In the genomic region with DNA sequence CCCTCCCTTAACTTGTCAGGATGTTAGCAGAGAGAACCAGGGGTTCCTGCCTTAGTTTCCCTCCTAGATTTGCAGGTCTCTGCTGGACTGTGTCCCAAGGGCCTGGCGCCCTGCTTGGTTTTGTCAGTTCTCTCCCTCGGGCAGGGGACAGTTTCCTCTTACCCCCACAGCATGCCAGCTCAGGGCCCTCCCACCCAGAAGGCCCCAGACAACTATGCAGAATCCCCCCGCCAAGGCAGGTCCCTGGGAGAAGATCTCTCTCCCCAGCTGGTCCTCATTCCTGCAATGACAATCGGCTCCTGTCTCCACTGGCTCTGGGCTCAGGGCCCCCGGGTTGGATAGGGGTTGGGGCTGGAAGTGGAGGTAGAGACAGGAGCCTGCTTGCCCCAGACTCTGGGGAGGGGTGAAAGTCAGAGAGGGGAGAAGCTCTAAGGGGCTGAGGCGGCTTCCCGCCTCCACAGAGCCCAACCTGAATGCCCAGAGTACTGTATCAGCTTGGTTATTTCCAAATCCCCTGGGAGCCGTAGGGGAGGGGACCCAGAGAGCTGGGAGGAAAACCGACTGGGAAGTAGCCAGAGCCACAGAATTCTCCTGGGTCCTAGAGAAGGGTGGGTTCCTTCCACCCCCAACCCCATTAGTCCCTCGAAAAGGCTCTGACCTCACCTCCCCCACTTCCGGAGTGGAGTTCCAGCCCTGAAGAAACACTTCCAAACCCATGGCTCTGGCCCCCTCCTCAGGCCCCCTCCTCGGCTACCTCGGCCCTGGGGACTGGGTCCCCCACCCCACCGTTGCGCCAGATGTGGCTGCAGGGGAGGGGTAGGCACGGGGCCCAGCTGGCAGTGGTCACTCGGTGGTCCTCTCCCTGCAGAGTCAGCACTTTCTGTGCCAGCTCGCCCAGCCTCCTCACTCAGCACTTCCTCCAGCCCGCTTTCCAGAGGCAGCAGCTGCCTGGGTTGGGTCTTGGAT, we compare ENCODE assay signal across 1 cellular context.
A peak's percentile ranks its signal among the peaks of the same experiment; 100 is the strongest.
TF ChIP-seq lines count a peak whose summit lies in the region.

No MANE protein-coding gene starts in this region.

TF ChIP-seq in HEK293, 187 proteins besides CTCF, POLR2A, EP300 and RAD21 (continued from another document and continues in another):
- TF ChIP-seq, protein P1, sequence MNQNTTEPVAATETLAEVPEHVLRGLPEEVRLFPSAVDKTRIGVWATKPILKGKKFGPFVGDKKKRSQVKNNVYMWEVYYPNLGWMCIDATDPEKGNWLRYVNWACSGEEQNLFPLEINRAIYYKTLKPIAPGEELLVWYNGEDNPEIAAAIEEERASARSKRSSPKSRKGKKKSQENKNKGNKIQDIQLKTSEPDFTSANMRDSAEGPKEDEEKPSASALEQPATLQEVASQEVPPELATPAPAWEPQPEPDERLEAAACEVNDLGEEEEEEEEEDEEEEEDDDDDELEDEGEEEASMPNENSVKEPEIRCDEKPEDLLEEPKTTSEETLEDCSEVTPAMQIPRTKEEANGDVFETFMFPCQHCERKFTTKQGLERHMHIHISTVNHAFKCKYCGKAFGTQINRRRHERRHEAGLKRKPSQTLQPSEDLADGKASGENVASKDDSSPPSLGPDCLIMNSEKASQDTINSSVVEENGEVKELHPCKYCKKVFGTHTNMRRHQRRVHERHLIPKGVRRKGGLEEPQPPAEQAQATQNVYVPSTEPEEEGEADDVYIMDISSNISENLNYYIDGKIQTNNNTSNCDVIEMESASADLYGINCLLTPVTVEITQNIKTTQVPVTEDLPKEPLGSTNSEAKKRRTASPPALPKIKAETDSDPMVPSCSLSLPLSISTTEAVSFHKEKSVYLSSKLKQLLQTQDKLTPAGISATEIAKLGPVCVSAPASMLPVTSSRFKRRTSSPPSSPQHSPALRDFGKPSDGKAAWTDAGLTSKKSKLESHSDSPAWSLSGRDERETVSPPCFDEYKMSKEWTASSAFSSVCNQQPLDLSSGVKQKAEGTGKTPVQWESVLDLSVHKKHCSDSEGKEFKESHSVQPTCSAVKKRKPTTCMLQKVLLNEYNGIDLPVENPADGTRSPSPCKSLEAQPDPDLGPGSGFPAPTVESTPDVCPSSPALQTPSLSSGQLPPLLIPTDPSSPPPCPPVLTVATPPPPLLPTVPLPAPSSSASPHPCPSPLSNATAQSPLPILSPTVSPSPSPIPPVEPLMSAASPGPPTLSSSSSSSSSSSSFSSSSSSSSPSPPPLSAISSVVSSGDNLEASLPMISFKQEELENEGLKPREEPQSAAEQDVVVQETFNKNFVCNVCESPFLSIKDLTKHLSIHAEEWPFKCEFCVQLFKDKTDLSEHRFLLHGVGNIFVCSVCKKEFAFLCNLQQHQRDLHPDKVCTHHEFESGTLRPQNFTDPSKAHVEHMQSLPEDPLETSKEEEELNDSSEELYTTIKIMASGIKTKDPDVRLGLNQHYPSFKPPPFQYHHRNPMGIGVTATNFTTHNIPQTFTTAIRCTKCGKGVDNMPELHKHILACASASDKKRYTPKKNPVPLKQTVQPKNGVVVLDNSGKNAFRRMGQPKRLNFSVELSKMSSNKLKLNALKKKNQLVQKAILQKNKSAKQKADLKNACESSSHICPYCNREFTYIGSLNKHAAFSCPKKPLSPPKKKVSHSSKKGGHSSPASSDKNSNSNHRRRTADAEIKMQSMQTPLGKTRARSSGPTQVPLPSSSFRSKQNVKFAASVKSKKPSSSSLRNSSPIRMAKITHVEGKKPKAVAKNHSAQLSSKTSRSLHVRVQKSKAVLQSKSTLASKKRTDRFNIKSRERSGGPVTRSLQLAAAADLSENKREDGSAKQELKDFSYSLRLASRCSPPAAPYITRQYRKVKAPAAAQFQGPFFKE (tag by site-specific recombination; IDR thresholded peaks at IDR 0.05; ENCODE audit: borderline replicate concordance) = no peak
- no peak for TF ChIP-seq SCRT2 (tag by site-specific recombination; IDR thresholded peaks at IDR 0.05)
- no peak for TF ChIP-seq ZNF707 (tag by site-specific recombination; IDR thresholded peaks at IDR 0.05)
- no peak for TF ChIP-seq ZNF555 (tag by site-specific recombination; conservative IDR thresholded peaks at IDR 0.05)
- TF ChIP-seq ZBTB7A (tag by site-specific recombination; IDR thresholded peaks at IDR 0.05; ENCODE audit: low read depth) = peak; percentile 46; the same call in 1 of the 2 replicates
- no peak; the same call in 1 of the 2 replicates for TF ChIP-seq ZNF2 (tag by site-specific recombination; IDR thresholded peaks at IDR 0.05)
- no peak for TF ChIP-seq ZNF366 (tag by site-specific recombination; conservative IDR thresholded peaks at IDR 0.05)
- TF ChIP-seq ZNF670 (tag by site-specific recombination; IDR thresholded peaks at IDR 0.05; ENCODE audit: low read depth) = no peak
- TF ChIP-seq ZNF202 (tag by site-specific recombination; IDR thresholded peaks at IDR 0.05; ENCODE audit: borderline replicate concordance) = no peak
- no peak for TF ChIP-seq HOXD13 (CRISPR knock-in tag; IDR thresholded peaks at IDR 0.05; ENCODE audit: borderline replicate concordance)
- TF ChIP-seq ZNF558 (tag by site-specific recombination; IDR thresholded peaks at IDR 0.05) = no peak
- TF ChIP-seq GLIS2 (tag by site-specific recombination; IDR thresholded peaks at IDR 0.05) = peak; percentile 61
- no peak for TF ChIP-seq BCL11A (tag by site-specific recombination; IDR thresholded peaks at IDR 0.05; ENCODE audit: low read depth)
- TF ChIP-seq ZNF146 (tag by site-specific recombination; IDR thresholded peaks at IDR 0.05) = no peak
- TF ChIP-seq, protein P2, sequence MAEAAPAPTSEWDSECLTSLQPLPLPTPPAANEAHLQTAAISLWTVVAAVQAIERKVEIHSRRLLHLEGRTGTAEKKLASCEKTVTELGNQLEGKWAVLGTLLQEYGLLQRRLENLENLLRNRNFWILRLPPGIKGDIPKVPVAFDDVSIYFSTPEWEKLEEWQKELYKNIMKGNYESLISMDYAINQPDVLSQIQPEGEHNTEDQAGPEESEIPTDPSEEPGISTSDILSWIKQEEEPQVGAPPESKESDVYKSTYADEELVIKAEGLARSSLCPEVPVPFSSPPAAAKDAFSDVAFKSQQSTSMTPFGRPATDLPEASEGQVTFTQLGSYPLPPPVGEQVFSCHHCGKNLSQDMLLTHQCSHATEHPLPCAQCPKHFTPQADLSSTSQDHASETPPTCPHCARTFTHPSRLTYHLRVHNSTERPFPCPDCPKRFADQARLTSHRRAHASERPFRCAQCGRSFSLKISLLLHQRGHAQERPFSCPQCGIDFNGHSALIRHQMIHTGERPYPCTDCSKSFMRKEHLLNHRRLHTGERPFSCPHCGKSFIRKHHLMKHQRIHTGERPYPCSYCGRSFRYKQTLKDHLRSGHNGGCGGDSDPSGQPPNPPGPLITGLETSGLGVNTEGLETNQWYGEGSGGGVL (tag by site-specific recombination; IDR thresholded peaks at IDR 0.05) = peak; percentile 77
- TF ChIP-seq ZNF324 (tag by site-specific recombination; IDR thresholded peaks at IDR 0.05) = peak; percentile 61; the same call in 1 of the 2 replicates
- TF ChIP-seq, protein P3, sequence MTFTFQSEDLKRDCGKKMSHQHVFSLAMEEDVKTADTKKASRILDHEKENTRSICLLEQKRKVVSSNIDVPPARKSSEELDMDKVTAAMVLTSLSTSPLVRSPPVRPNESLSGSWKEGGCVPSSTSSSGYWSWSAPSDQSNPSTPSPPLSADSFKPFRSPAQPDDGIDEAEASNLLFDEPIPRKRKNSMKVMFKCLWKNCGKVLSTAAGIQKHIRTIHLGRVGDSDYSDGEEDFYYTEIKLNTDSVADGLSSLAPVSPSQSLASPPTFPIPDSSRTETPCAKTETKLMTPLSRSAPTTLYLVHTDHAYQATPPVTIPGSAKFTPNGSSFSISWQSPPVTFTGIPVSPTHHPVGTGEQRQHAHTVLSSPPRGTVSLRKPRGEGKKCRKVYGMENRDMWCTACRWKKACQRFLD (tag by site-specific recombination; IDR thresholded peaks at IDR 0.05) = no peak
- TF ChIP-seq ZNF274 (IDR thresholded peaks at IDR 0.05; ENCODE audit: low read length) = no peak
- no peak for TF ChIP-seq ZNF274 (tag by site-specific recombination; IDR thresholded peaks at IDR 0.05; ENCODE audit: borderline replicate concordance)
- TF ChIP-seq, protein P4, sequence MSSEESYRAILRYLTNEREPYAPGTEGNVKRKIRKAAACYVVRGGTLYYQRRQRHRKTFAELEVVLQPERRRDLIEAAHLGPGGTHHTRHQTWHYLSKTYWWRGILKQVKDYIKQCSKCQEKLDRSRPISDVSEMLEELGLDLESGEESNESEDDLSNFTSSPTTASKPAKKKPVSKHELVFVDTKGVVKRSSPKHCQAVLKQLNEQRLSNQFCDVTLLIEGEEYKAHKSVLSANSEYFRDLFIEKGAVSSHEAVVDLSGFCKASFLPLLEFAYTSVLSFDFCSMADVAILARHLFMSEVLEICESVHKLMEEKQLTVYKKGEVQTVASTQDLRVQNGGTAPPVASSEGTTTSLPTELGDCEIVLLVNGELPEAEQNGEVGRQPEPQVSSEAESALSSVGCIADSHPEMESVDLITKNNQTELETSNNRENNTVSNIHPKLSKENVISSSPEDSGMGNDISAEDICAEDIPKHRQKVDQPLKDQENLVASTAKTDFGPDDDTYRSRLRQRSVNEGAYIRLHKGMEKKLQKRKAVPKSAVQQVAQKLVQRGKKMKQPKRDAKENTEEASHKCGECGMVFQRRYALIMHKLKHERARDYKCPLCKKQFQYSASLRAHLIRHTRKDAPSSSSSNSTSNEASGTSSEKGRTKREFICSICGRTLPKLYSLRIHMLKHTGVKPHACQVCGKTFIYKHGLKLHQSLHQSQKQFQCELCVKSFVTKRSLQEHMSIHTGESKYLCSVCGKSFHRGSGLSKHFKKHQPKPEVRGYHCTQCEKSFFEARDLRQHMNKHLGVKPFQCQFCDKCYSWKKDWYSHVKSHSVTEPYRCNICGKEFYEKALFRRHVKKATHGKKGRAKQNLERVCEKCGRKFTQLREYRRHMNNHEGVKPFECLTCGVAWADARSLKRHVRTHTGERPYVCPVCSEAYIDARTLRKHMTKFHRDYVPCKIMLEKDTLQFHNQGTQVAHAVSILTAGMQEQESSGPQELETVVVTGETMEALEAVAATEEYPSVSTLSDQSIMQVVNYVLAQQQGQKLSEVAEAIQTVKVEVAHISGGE (tag by site-specific recombination; conservative IDR thresholded peaks at IDR 0.05; ENCODE audit: low read depth) = no peak
- TF ChIP-seq, protein P5, sequence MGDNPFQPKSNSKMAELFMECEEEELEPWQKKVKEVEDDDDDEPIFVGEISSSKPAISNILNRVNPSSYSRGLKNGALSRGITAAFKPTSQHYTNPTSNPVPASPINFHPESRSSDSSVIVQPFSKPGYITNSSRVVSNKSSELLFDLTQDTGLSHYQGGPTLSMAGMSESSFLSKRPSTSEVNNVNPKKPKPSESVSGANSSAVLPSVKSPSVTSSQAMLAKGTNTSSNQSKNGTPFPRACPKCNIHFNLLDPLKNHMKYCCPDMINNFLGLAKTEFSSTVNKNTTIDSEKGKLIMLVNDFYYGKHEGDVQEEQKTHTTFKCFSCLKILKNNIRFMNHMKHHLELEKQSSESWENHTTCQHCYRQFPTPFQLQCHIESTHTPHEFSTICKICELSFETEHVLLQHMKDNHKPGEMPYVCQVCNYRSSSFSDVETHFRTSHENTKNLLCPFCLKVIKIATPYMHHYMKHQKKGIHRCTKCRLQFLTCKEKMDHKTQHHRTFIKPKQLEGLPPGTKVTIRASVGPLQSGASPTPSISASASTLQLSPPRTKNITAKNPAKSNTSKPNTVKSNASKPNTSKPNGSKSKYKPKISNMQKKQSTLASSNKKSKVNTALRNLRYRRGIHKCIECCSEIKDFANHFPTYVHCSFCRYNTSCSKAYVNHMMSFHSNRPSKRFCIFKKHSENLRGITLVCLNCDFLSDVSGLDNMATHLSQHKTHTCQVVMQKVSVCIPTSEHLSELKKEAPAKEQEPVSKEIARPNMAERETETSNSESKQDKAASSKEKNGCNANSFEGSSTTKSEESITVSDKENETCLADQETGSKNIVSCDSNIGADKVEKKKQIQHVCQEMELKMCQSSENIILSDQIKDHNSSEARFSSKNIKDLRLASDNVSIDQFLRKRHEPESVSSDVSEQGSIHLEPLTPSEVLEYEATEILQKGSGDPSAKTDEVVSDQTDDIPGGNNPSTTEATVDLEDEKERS (tag by site-specific recombination; IDR thresholded peaks at IDR 0.05) = no peak
- no peak for TF ChIP-seq ZNF311 (tag by site-specific recombination; IDR thresholded peaks at IDR 0.05; ENCODE audit: borderline replicate concordance)
- TF ChIP-seq ZNF112 (tag by site-specific recombination; IDR thresholded peaks at IDR 0.05) = no peak
- no peak for TF ChIP-seq ZNF140 (tag by site-specific recombination; IDR thresholded peaks at IDR 0.05)
- no peak for TF ChIP-seq ZNF157 (tag by site-specific recombination; IDR thresholded peaks at IDR 0.05)
- TF ChIP-seq, protein P6, sequence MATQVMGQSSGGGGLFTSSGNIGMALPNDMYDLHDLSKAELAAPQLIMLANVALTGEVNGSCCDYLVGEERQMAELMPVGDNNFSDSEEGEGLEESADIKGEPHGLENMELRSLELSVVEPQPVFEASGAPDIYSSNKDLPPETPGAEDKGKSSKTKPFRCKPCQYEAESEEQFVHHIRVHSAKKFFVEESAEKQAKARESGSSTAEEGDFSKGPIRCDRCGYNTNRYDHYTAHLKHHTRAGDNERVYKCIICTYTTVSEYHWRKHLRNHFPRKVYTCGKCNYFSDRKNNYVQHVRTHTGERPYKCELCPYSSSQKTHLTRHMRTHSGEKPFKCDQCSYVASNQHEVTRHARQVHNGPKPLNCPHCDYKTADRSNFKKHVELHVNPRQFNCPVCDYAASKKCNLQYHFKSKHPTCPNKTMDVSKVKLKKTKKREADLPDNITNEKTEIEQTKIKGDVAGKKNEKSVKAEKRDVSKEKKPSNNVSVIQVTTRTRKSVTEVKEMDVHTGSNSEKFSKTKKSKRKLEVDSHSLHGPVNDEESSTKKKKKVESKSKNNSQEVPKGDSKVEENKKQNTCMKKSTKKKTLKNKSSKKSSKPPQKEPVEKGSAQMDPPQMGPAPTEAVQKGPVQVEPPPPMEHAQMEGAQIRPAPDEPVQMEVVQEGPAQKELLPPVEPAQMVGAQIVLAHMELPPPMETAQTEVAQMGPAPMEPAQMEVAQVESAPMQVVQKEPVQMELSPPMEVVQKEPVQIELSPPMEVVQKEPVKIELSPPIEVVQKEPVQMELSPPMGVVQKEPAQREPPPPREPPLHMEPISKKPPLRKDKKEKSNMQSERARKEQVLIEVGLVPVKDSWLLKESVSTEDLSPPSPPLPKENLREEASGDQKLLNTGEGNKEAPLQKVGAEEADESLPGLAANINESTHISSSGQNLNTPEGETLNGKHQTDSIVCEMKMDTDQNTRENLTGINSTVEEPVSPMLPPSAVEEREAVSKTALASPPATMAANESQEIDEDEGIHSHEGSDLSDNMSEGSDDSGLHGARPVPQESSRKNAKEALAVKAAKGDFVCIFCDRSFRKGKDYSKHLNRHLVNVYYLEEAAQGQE (tag by site-specific recombination; IDR thresholded peaks at IDR 0.05) = no peak
- TF ChIP-seq ZNF701 (tag by site-specific recombination; IDR thresholded peaks at IDR 0.05) = no peak
- no peak for TF ChIP-seq GLI4 (tag by site-specific recombination; IDR thresholded peaks at IDR 0.05)
- TF ChIP-seq, protein P7, sequence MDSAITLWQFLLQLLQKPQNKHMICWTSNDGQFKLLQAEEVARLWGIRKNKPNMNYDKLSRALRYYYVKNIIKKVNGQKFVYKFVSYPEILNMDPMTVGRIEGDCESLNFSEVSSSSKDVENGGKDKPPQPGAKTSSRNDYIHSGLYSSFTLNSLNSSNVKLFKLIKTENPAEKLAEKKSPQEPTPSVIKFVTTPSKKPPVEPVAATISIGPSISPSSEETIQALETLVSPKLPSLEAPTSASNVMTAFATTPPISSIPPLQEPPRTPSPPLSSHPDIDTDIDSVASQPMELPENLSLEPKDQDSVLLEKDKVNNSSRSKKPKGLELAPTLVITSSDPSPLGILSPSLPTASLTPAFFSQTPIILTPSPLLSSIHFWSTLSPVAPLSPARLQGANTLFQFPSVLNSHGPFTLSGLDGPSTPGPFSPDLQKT (IDR thresholded peaks at IDR 0.05; ENCODE audit: borderline replicate concordance, low read depth, low read length) = no peak
- no peak for TF ChIP-seq SP3 (tag by site-specific recombination; IDR thresholded peaks at IDR 0.05)
